6 cellular contexts compared by ENCODE assay signal in the genomic region with DNA sequence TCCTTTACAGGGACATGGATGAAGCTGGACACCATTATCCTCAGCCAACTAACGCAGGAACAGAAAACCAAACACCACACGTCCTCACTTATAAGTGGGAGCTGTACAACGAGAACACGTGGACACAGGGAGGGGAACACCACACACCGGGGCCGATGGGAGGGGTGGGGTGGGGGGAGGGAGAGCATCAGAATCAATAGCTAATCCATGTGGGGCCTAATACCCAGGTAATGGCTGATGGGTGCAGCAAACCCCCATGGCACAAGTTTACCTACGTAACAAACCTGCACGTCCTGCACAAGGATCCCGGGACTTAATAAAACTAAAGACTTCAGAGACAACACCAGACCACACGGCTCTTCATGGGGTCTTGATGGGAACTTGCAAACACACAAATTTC.
"Had no signal": no experiment of that assay in that cellular context is flagged by ENCODE, and none has a peak within 500 bp of the region (broad histone marks: within the 10 kb centered on the region; RNA-seq: fewer than 3 reads in every experiment).

No MANE protein-coding gene starts in this region.

- H3K27ac Mint-ChIP-seq: H9 had no signal

- DNase-seq: GM23248, HCEC 1CT, IMR-90 had no signal

- H3K27ac ChIP-seq: GM23248 had no signal

- H3K4me3 ChIP-seq: GM23248, K562 had no signal

- ATAC-seq: K562 had no signal

- H3K9ac ChIP-seq: GM23248 had no signal

- H2AFZ ChIP-seq: GM23248 had no signal

- H3K4me1 Mint-ChIP-seq: H9 had no signal

- FAIRE-seq: HTR-8/SVneo, K562 had no signal

- H3K4me3 Mint-ChIP-seq: H9 had no signal
